ENCODE assay signal across 16 cellular contexts in genomic region chr6:5510734-5511133, GRCh38.
"Had no signal": no experiment of that assay in that cellular context is flagged by ENCODE, and none has a peak within 500 bp of the region (broad histone marks: within the 10 kb centered on the region; RNA-seq: fewer than 3 reads in every experiment).

No MANE protein-coding gene starts in this region.

- ATAC-seq: effector memory CD8-positive, alpha-beta T cell; gastroesophageal sphincter; mucosa of descending colon; naive thymus-derived CD8-positive, alpha-beta T cell; psoas muscle; right lobe of liver; stimulated activated effector memory CD8-positive, alpha-beta T cell treated with anti-CD3 and anti-CD28 coated beads, Interleukin-12 subunit alpha, Interleukin-12 subunit beta, amount 100 ng/mL, for 72 hours had no signal

- H3K27ac Mint-ChIP-seq: dendritic cell treated with granulocyte-macrophage colony-stimulating factor and Interleukin-4, amounts not matched to agents 40 ng/mL and 50 ng/mL, for 4 days; effector memory CD8-positive, alpha-beta T cell; stimulated activated effector memory CD8-positive, alpha-beta T cell treated with anti-CD3 and anti-CD28 coated beads, Interleukin-12 subunit alpha, Interleukin-12 subunit beta, amount 100 ng/mL, for 72 hours; stimulated activated naive CD8-positive, alpha-beta T cell treated with anti-CD3 and anti-CD28 coated beads, Interleukin-15, Interleukin-2, amounts not matched to agents 100 ng/mL and 50 ng/mL, for 24 hours had no signal

- H3K4me3 Mint-ChIP-seq: dendritic cell treated with granulocyte-macrophage colony-stimulating factor and Interleukin-4, amounts not matched to agents 40 ng/mL and 50 ng/mL, for 4 days; effector memory CD8-positive, alpha-beta T cell; naive thymus-derived CD8-positive, alpha-beta T cell; stimulated activated effector memory CD8-positive, alpha-beta T cell treated with anti-CD3 and anti-CD28 coated beads, Interleukin-12 subunit alpha, Interleukin-12 subunit beta, amount 100 ng/mL, for 72 hours; stimulated activated naive CD8-positive, alpha-beta T cell treated with anti-CD3 and anti-CD28 coated beads, Interleukin-15, Interleukin-2, amounts not matched to agents 100 ng/mL and 50 ng/mL, for 24 hours had no signal

- H3K27me3 ChIP-seq: esophagus squamous epithelium, gastroesophageal sphincter, neutrophil, right lobe of liver, tibial nerve had no signal

- H3K27me3 Mint-ChIP-seq: dendritic cell treated with granulocyte-macrophage colony-stimulating factor and Interleukin-4, amounts not matched to agents 40 ng/mL and 50 ng/mL, for 4 days; effector memory CD8-positive, alpha-beta T cell; naive thymus-derived CD8-positive, alpha-beta T cell; stimulated activated naive CD8-positive, alpha-beta T cell treated with anti-CD3 and anti-CD28 coated beads, Interleukin-15, Interleukin-2, amounts not matched to agents 100 ng/mL and 50 ng/mL, for 24 hours had no signal

- H3K36me3 Mint-ChIP-seq: stimulated activated effector memory CD8-positive, alpha-beta T cell treated with anti-CD3 and anti-CD28 coated beads, Interleukin-12 subunit alpha, Interleukin-12 subunit beta, amount 100 ng/mL, for 72 hours had no signal

- H3K4me3 ChIP-seq: esophagus squamous epithelium, gastroesophageal sphincter, mucosa of descending colon, psoas muscle, right lobe of liver, tibial nerve had no signal

- H3K36me3 ChIP-seq: esophagus squamous epithelium, neutrophil, right lobe of liver, tibial nerve had no signal

- DNase-seq: effector memory CD8-positive, alpha-beta T cell; esophagus squamous epithelium; foreskin fibroblast; kidney glomerular epithelial cell; mucosa of descending colon; naive thymus-derived CD8-positive, alpha-beta T cell; psoas muscle; right lobe of liver; stimulated activated CD4-positive, alpha-beta T cell treated with anti-CD3 and anti-CD28 coated beads, Interleukin-4, amount 100 ng/mL, for 1 hour; stimulated activated CD8-positive, alpha-beta memory T cell treated with anti-CD3 and anti-CD28 coated beads, Interleukin-4, amount 100 ng/mL, for 48 hours had no signal

- H3K9me3 Mint-ChIP-seq: dendritic cell treated with granulocyte-macrophage colony-stimulating factor and Interleukin-4, amounts not matched to agents 40 ng/mL and 50 ng/mL, for 4 days; effector memory CD8-positive, alpha-beta T cell; naive thymus-derived CD8-positive, alpha-beta T cell; stimulated activated effector memory CD8-positive, alpha-beta T cell treated with anti-CD3 and anti-CD28 coated beads, Interleukin-12 subunit alpha, Interleukin-12 subunit beta, amount 100 ng/mL, for 72 hours; stimulated activated naive CD8-positive, alpha-beta T cell treated with anti-CD3 and anti-CD28 coated beads, Interleukin-15, Interleukin-2, amounts not matched to agents 100 ng/mL and 50 ng/mL, for 24 hours had no signal

- H3K27ac ChIP-seq: esophagus squamous epithelium, gastroesophageal sphincter, neutrophil, psoas muscle, right lobe of liver, tibial nerve had no signal

- H3K9me3 ChIP-seq: esophagus squamous epithelium, gastroesophageal sphincter, mucosa of descending colon, neutrophil, psoas muscle, right lobe of liver, tibial nerve had no signal

- H3K4me1 ChIP-seq: esophagus squamous epithelium, gastroesophageal sphincter, psoas muscle, right lobe of liver, tibial nerve had no signal
